Comparison of ENCODE assay signal across 35 cellular contexts in genomic region chr10:111789821-111790220, GRCh38.
"Had no signal": no experiment of that assay in that cellular context is flagged by ENCODE, and none has a peak within 500 bp of the region (broad histone marks: within the 10 kb centered on the region; RNA-seq: fewer than 3 reads in every experiment).

No MANE protein-coding gene starts in this region.

- DNase-seq: Karpas-422, Kasumi-1, KG1, MG63, MM.1S, MV-4-11, NCI-H1048, NCI-H1092, NCI-H1092 treated with DMSO at 0.1 percent for 48 hours, NCI-H1105, NCI-H1105 treated with DMSO at 0.1 percent for 48 hours, NCI-H1417, NCI-H1417 treated with DMSO at 0.1 percent for 48 hours, NCI-H1436, NCI-H1436 treated with DMSO at 0.1 percent for 48 hours, NCI-H146, NCI-H1694, NCI-H1694 treated with DMSO at 0.1 percent for 48 hours, NCI-H187, NCI-H187 treated with DMSO at 0.1 percent for 48 hours, NCI-H1930, NCI-H2029, NCI-H2029 treated with DMSO at 0.1 percent for 48 hours, NCI-H2081, NCI-H2081 treated with DMSO at 0.1 percent for 48 hours, NCI-H2171, NCI-H2171 treated with DMSO at 0.1 percent for 48 hours, NCI-H2227 treated with DMSO at 0.1 percent for 48 hours, NCI-H226, NCI-H345, NCI-H446, NCI-H446 treated with DMSO at 0.1 percent for 48 hours, NCI-H510A, NCI-H510A treated with DMSO at 0.1 percent for 48 hours had no signal

- H3K27ac ChIP-seq: KMS-11 had no signal

- H3K4me3 ChIP-seq: MG63 had no signal
